12 cellular contexts compared by ENCODE assay signal in the genomic region with DNA sequence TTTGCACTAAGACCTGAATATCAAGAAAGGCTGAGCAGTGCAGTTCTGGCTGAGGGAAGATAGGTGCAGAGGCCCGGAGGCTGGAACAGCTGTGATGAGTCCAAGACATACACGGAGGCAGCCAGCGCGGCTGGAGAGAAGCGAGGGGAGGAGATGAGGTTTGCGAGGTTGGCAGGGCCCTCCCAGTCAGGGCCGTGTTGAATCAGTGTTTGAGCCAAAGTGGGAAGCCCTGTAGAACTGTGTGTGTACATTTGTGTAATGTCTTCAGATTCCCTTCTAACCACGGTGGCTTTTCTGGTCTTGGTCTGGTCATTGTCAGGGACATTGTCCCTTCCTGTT. TPM values are rescaled to one million over a fixed set of nuclear protein-coding genes. Genes with fewer than 3 reads are reported as not detected.
DNase-seq lines count a peak whose midpoint lies in the region; ATAC-seq and TF ChIP-seq lines count a peak whose summit lies in the region.
"Had no signal": no experiment of that assay in that cellular context is flagged by ENCODE, and none has a peak within 500 bp of the region (broad histone marks: within the 10 kb centered on the region; RNA-seq: fewer than 3 reads in every experiment).

No MANE protein-coding gene starts in this region.

- H3K27me3 ChIP-seq in GM23338 (ENCODE audit: insufficient read depth): no peaks in the 10 kb centered on the region
- H3K27me3 ChIP-seq in left ventricle myocardium inferior (ENCODE audit: low read depth): no peaks in the 10 kb centered on the region
- H3K27me3 ChIP-seq in smooth muscle cell (ENCODE audit: low read depth): no peaks in the 10 kb centered on the region

- H3K27me3 Mint-ChIP-seq in GM23338 (ENCODE audit: insufficient read depth, low read depth, poor library complexity) (peaks cover 13% of the 10 kb centered on the region), brain (peaks cover 10% of the 10 kb centered on the region)

- no peaks in the 10 kb centered on the region for H3K9me2 ChIP-seq in GM23338 (ENCODE audit: insufficient read depth)

- H3F3A ChIP-seq in GM23338 (replicated peaks; ENCODE audit: low read depth) (no peaks in the 10 kb centered on the region), smooth muscle cell (ENCODE audit: low read depth) (peaks cover 7% of the 10 kb centered on the region)

- H2AFZ ChIP-seq in GM23338 (no peak overlapping the region), smooth muscle cell (ENCODE audit: low read depth) (no peak overlapping the region)

- H3K9me3 Mint-ChIP-seq in GM23338: no peaks in the 10 kb centered on the region
- H3K9me3 Mint-ChIP-seq in brain: no peaks in the 10 kb centered on the region

- intact Hi-C loops in left ventricle myocardium inferior (cut with micrococcal nuclease): no loop called here

- H3K4me3 Mint-ChIP-seq in GM23338 (no peak overlapping the region), brain (no peak overlapping the region)

- H3K36me3 ChIP-seq in GM23338 (ENCODE audit: insufficient read depth) (no peaks in the 10 kb centered on the region), left ventricle myocardium inferior (no peaks in the 10 kb centered on the region), smooth muscle cell (ENCODE audit: low read depth) (no peaks in the 10 kb centered on the region)

- no peak overlapping the region for H3K4me3 ChIP-seq in GM23338
- no peak overlapping the region for H3K4me3 ChIP-seq in left ventricle myocardium inferior
- no peak overlapping the region for H3K4me3 ChIP-seq in smooth muscle cell

- TF ChIP-seq CTCF in GM23338 (conservative IDR thresholded peaks at IDR 0.05; ENCODE audit: low read depth in 2 of 2) (no peak), brain (conservative IDR thresholded peaks at IDR 0.05) (no peak), left ventricle myocardium inferior (IDR thresholded peaks at IDR 0.05; ENCODE audit: borderline replicate concordance) (no peak), smooth muscle cell (IDR thresholded peaks at IDR 0.05; ENCODE audit: borderline replicate concordance, insufficient read depth, poor library complexity, severe bottlenecking) (no peak)

- H3K9ac ChIP-seq in smooth muscle cell (ENCODE audit: low read depth): no peak overlapping the region

- H3K4me1 ChIP-seq in GM23338 (ENCODE audit: insufficient read depth) (peaks cover 3% of the 10 kb centered on the region; the same call in 1 of the 2 replicates), left ventricle myocardium inferior (peaks cover 28% of the 10 kb centered on the region), smooth muscle cell (ENCODE audit: low read depth) (peaks cover 6% of the 10 kb centered on the region)

- H3K4me1 Mint-ChIP-seq in GM23338: peaks cover 29% of the 10 kb centered on the region
- H3K4me1 Mint-ChIP-seq in brain: peaks cover 41% of the 10 kb centered on the region

- H3K27ac ChIP-seq in GM23338 (ENCODE audit: low read depth): no peak overlapping the region
- no peak overlapping the region for H3K27ac ChIP-seq in left ventricle myocardium inferior (replicated peaks)
- H3K27ac ChIP-seq in smooth muscle cell (ENCODE audit: low read depth): peak overlapping the region; percentile 63

- DNase-seq in GM23338 (ENCODE audit: low spot score) (no peak), left ventricle myocardium inferior (peak; percentile 39), smooth muscle cell (lab: John Stamatoyannopoulos, UW; ENCODE audit: unreplicated experiment) (peak; percentile 11), SK-N-DZ (ENCODE audit: low spot score) (no peak), COLO668 (lab: John Stamatoyannopoulos, UW; ENCODE audit: unreplicated experiment) (no peak), midbrain (lab: John Stamatoyannopoulos, UW) (no peak), NCI-H345 (lab: John Stamatoyannopoulos, UW) (no peak)
- DNase-seq: activated effector memory CD4-positive, alpha-beta T cell treated with Interleukin-2 at 50 U/mL for 16 hours; DND-41; NCI-H82 had no signal

- WGBS in smooth muscle cell (ENCODE audit: low lambda C conversion rate): 3% methylated on average over 8 of the region's 8 CpGs

- H3K4me2 ChIP-seq in GM23338 (no peak overlapping the region), smooth muscle cell (peak overlapping the region; percentile 40)

- peaks cover 38% of the 10 kb centered on the region for H3K79me2 ChIP-seq in GM23338 (replicated peaks; ENCODE audit: insufficient read depth)
- peaks cover 51% of the 10 kb centered on the region for H3K79me2 ChIP-seq in smooth muscle cell (ENCODE audit: low read depth)

- H3K9me3 ChIP-seq in left ventricle myocardium inferior (replicated peaks) (no peaks in the 10 kb centered on the region), smooth muscle cell (replicated peaks; ENCODE audit: low read depth) (no peaks in the 10 kb centered on the region)

- ATAC-seq in GM23338: no peak

- H3K36me3 Mint-ChIP-seq in GM23338 (ENCODE audit: low read depth) (no peaks in the 10 kb centered on the region; the same call in 2 of the 3 replicates), brain (no peaks in the 10 kb centered on the region)

- H3K27ac Mint-ChIP-seq in GM23338: 0 out of 2 replicates have a peak overlapping the region, but pooled peaks have one; percentile 24
- peak overlapping the region in 3 of 5 experiments; percentile 12 to 41 (median 19) for H3K27ac Mint-ChIP-seq in brain

- H4K20me1 ChIP-seq in GM23338 (replicated peaks; ENCODE audit: insufficient read depth): peaks cover 5% of the 10 kb centered on the region; the same call in 1 of the 2 replicates
- H4K20me1 ChIP-seq in smooth muscle cell (ENCODE audit: low read depth): peaks cover 94% of the 10 kb centered on the region

TF ChIP-seq in GM23338, 12 proteins besides CTCF, POLR2A, EP300 and RAD21 (continues in another document):
- no peak for TF ChIP-seq CREB1 (CRISPR knock-in tag; IDR thresholded peaks at IDR 0.05; ENCODE audit: low read depth)
- TF ChIP-seq EZH2 (IDR thresholded peaks at IDR 0.05; ENCODE audit: low read depth, unreplicated experiment): no peak

RNA-seq across cellular contexts. Expression of gene PAK4, which starts 34.9 kb away (rescaled TPM):
- total RNA-seq in GM23338 (2014; rRNA removed; shearing (Covaris generic)): 31.7 and 35.4 TPM in 2 replicates
- 28.3 and 28.7 TPM in 2 replicates for polyA plus RNA-seq in GM23338 (2016; fragmentation: Nextera tagmentation; extraction: Ambion mirVana)
- polyA plus RNA-seq in brain (ENCODE audit: insufficient read depth, low read depth, low replicate concordance): 90.2 TPM
- 17.0 TPM for total RNA-seq in left ventricle myocardium inferior
- total RNA-seq in smooth muscle cell: 9.7 and 11.8 TPM in 2 replicates
- 19.1 and 19.9 TPM in 2 replicates for polyA plus RNA-seq in smooth muscle cell
- polyA plus RNA-seq in SK-N-DZ (2014; cell fraction: cytosol; rRNA removed): 9.1 and 9.7 TPM in 2 replicates
- polyA plus RNA-seq in SK-N-DZ (2014; cell fraction: nucleus; rRNA removed): 5.4 and 10.3 TPM in 2 replicates

RNA-seq across cellular contexts. Expression of gene NCCRP1, which starts 36.3 kb away (rescaled TPM):
- total RNA-seq in GM23338 (2014; rRNA removed; shearing (Covaris generic)): 3.8 and 6.2 TPM in 2 replicates
- polyA plus RNA-seq in GM23338 (2016; fragmentation: Nextera tagmentation; extraction: Ambion mirVana) (2.8 and 3.6 TPM in 2 replicates), brain (ENCODE audit: insufficient read depth, low read depth, low replicate concordance) (not detected), smooth muscle cell (1.5 TPM in 2 replicates)
- total RNA-seq in left ventricle myocardium inferior (not detected), smooth muscle cell (2.2 and 4.0 TPM in 2 replicates)
- not detected in 2 replicates for polyA plus RNA-seq in SK-N-DZ (2014; cell fraction: cytosol; rRNA removed)
- polyA plus RNA-seq in SK-N-DZ (2014; cell fraction: nucleus; rRNA removed): not detected in 2 replicates
- total RNA-seq: glomerular endothelial cell had no signal

RNA-seq across cellular contexts. Expression of gene SYCN, which starts 43.6 kb away (rescaled TPM):
- total RNA-seq in GM23338 (2014; rRNA removed; shearing (Covaris generic)): not detected in 2 replicates
- not detected in 2 replicates for polyA plus RNA-seq in GM23338 (2016; fragmentation: Nextera tagmentation; extraction: Ambion mirVana)
- not detected for polyA plus RNA-seq in brain (ENCODE audit: insufficient read depth, low read depth, low replicate concordance)
- not detected for total RNA-seq in left ventricle myocardium inferior
- total RNA-seq in smooth muscle cell: not detected in 2 replicates
- not detected in 2 replicates for polyA plus RNA-seq in smooth muscle cell
- not detected in 2 replicates for polyA plus RNA-seq in SK-N-DZ (2014; cell fraction: cytosol; rRNA removed)
- not detected in 2 replicates for polyA plus RNA-seq in SK-N-DZ (2014; cell fraction: nucleus; rRNA removed)
- total RNA-seq: glomerular endothelial cell had no signal

Comparison
In these comparisons a context has a peak if more than half of its experiments do, and no peak if none do; other contexts are left out.
1. DNase-seq: peak in left ventricle myocardium inferior (single experiment) and smooth muscle cell (single experiment); none in GM23338 (single experiment), SK-N-DZ (single experiment), COLO668 (single experiment), midbrain (single experiment) and NCI-H345 (single experiment).